Comparison of ENCODE assay signal across 14 cellular contexts in the genomic region with DNA sequence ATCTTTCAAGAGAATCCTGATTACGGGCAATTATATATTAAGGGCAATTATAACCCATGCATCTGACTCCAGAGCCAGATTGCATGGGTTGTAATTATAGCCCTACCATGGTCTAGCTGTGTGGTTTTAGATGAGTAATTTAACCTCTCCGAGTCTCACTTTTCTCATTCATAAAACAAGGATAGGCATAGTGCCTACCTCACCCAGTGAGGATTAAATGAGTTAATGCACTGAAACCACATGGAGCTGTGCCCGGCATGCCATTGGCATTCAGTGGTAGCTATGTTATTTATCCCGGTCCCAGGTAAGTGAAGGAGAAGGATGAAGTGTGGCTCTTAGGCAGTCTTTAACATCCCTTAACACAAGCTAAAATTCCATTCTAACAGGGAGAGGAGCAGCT. TPM values are rescaled to one million over a fixed set of nuclear protein-coding genes. Genes with fewer than 3 reads are reported as not detected.
DNase-seq lines count a peak whose midpoint lies in the region; ATAC-seq and TF ChIP-seq lines count a peak whose summit lies in the region.
"Had no signal": no experiment of that assay in that cellular context is flagged by ENCODE, and none has a peak within 500 bp of the region (broad histone marks: within the 10 kb centered on the region; RNA-seq: fewer than 3 reads in every experiment).

No MANE protein-coding gene starts in this region.

- H3K27me3 ChIP-seq in PC-3 (ENCODE audit: low read length) (no peaks in the 10 kb centered on the region), spleen (replicated peaks in 1 of 7) (no peaks in the 10 kb centered on the region), heart right ventricle (peaks cover 0 to 30% (median 23%) of the 10 kb centered on the region in 7 donors)

- H3K4me3 ChIP-seq in PC-3 (ENCODE audit: low read length) (no peak overlapping the region), spleen (no peak overlapping the region), heart right ventricle (no peak overlapping the region)

- no peaks in the 10 kb centered on the region for H3K36me3 ChIP-seq in PC-3 (ENCODE audit: low read depth, low read length)
- H3K36me3 ChIP-seq in spleen: peaks cover 3 to 99% (median 64%) of the 10 kb centered on the region in 6 donors
- peaks cover 0 to 65% (median 0%) of the 10 kb centered on the region in 9 donors for H3K36me3 ChIP-seq in heart right ventricle

- TF ChIP-seq CTCF in PC-3 (conservative IDR thresholded peaks at IDR 0.05; ENCODE audit: low read depth, low read length) (no peak), spleen (IDR thresholded peaks at IDR 0.05 in 8 of 11, conservative IDR thresholded peaks at IDR 0.05 in 3 of 11) (no peak), heart right ventricle (IDR thresholded peaks at IDR 0.05) (no peak)

- H3K9ac ChIP-seq in PC-3 (ENCODE audit: low read length): no peak overlapping the region

- BruUV-seq in PC-3 (replicated peaks; lab: Mats Ljungman, UMichigan): no TSS peak

- peaks cover 39% of the 10 kb centered on the region for H3K4me1 Mint-ChIP-seq in activated T-helper 2 cell treated with anti-CD3 and anti-CD28 coated beads, Interferon-gamma antibody, Interleukin-2, Interleukin-4, amounts not matched to agents 10 μg/mL and 5 μg/mL and 100 μg/mL, durations not matched to agents 14 hours and 24 hours and 36 hours (ENCODE audit: low read depth)

- H3K4me1 ChIP-seq in PC-3 (ENCODE audit: insufficient read depth, low read length) (no peaks in the 10 kb centered on the region), spleen (peaks cover 9 to 48% (median 18%) of the 10 kb centered on the region in 6 donors), heart right ventricle (peaks cover 0 to 14% (median 0%) of the 10 kb centered on the region in 9 donors)

- no peaks in the 10 kb centered on the region for H4K20me1 ChIP-seq in PC-3 (ENCODE audit: low read length)

- DNase-seq in H4 (ENCODE audit: low spot score): peak; percentile 38
- DNase-seq in PC-3: peak; percentile 7
- DNase-seq in spleen: peak; percentile 1
- DNase-seq in heart right ventricle: no peak
- no peak for DNase-seq in activated T-helper 2 cell treated with anti-CD3 and anti-CD28 coated beads, Interferon-gamma antibody, Interleukin-2, Interleukin-4, amounts not matched to agents 10 μg/mL and 5 μg/mL and 100 μg/mL, durations not matched to agents 14 hours and 24 hours and 36 hours (ENCODE audit: low spot score)
- DNase-seq: CD8-positive, alpha-beta T cell; DMS79; H7; Karpas-422; NCI-H1105 treated with DMSO at 0.1 percent for 48 hours; NCI-H1930; NCI-H748 treated with DMSO at 0.1 percent for 48 hours had no signal

- H3K4me3 Mint-ChIP-seq in activated T-helper 2 cell treated with anti-CD3 and anti-CD28 coated beads, Interferon-gamma antibody, Interleukin-2, Interleukin-4, amounts not matched to agents 10 μg/mL and 5 μg/mL and 100 μg/mL, durations not matched to agents 14 hours and 24 hours and 36 hours (ENCODE audit: low read depth): no peak overlapping the region
- H3K4me3 Mint-ChIP-seq: CD8-positive, alpha-beta T cell had no signal

- peaks cover 24% of the 10 kb centered on the region for H3K9me3 Mint-ChIP-seq in activated T-helper 2 cell treated with anti-CD3 and anti-CD28 coated beads, Interferon-gamma antibody, Interleukin-2, Interleukin-4, amounts not matched to agents 10 μg/mL and 5 μg/mL and 100 μg/mL, durations not matched to agents 14 hours and 24 hours and 36 hours

- H3K27me3 Mint-ChIP-seq in activated T-helper 2 cell treated with anti-CD3 and anti-CD28 coated beads, Interferon-gamma antibody, Interleukin-2, Interleukin-4, amounts not matched to agents 10 μg/mL and 5 μg/mL and 100 μg/mL, durations not matched to agents 14 hours and 24 hours and 36 hours (ENCODE audit: low read depth): no peaks in the 10 kb centered on the region

- no peaks in the 10 kb centered on the region for H3K9me3 ChIP-seq in PC-3 (ENCODE audit: low read length)
- peaks cover 0 to 36% (median 34%) of the 10 kb centered on the region in 8 donors for H3K9me3 ChIP-seq in spleen
- peaks cover 0 to 30% (median 9%) of the 10 kb centered on the region in 11 donors for H3K9me3 ChIP-seq in heart right ventricle

- no peak overlapping the region for H3K27ac Mint-ChIP-seq in activated T-helper 2 cell treated with anti-CD3 and anti-CD28 coated beads, Interferon-gamma antibody, Interleukin-2, Interleukin-4, amounts not matched to agents 10 μg/mL and 5 μg/mL and 100 μg/mL, durations not matched to agents 14 hours and 24 hours and 36 hours
- H3K27ac Mint-ChIP-seq: CD8-positive, alpha-beta T cell had no signal

- H3K27ac ChIP-seq in PC-3 (ENCODE audit: low read length) (no peak overlapping the region), spleen (no peak overlapping the region), heart right ventricle (no peak overlapping the region)

- WGBS in spleen, 5 donors: 96 to 97% (median 96%) methylated on average over 4 of the region's 4 CpGs
- 95 to 96% methylated on average over 4 of the region's 4 CpGs for WGBS in heart right ventricle, 2 donors

- H3K4me2 ChIP-seq in PC-3 (ENCODE audit: low read length): no peak overlapping the region

- no peaks in the 10 kb centered on the region for H3K79me2 ChIP-seq in PC-3 (ENCODE audit: low read length)

- ATAC-seq in PC-3 (no peak), esophagus mucosa (peak; percentile 82), heart right ventricle (no peak), GM19455 (IDR thresholded peaks at IDR 0.05; ENCODE audit: unreplicated experiment) (no peak)
- ATAC-seq: CD8-positive, alpha-beta T cell had no signal

- POLR2A ChIA-PET in PC-3 (lab: Charles Lee; ENCODE audit: unreplicated experiment): no interaction called here

- no peaks in the 10 kb centered on the region for H3K9me2 ChIP-seq in PC-3 (replicated peaks; ENCODE audit: low read length)

- TF ChIP-seq POLR2A in spleen (IDR thresholded peaks at IDR 0.05): no peak

- intact Hi-C loops in PC-3 (cut with micrococcal nuclease) (no loop called here), spleen (cut with DNase I; ENCODE audit: low total_unique reads) (no loop called here), heart right ventricle (cut with DNase I) (loop anchor here in 2 of 10 donors (5.0 to 10.0 kb wide), 3 partner anchors 72 to 132 kb away; no protein-coding TSS in a partner anchor)
- intact Hi-C loops in activated T-helper 2 cell treated with anti-CD3 and anti-CD28 coated beads, Interferon-gamma antibody, Interleukin-2, Interleukin-4, amounts not matched to agents 10 μg/mL and 5 μg/mL and 100 μg/mL, durations not matched to agents 14 hours and 24 hours and 36 hours (cut with micrococcal nuclease): no loop called here

- CTCF ChIA-PET in PC-3 (lab: Charles Lee): interaction anchor here (0.9 kb wide), 1 partner anchor 132 kb away, joined by 4 read pairs; no protein-coding TSS in a partner anchor

- no peak overlapping the region for H2AFZ ChIP-seq in PC-3 (ENCODE audit: low read length)

- no peaks in the 10 kb centered on the region for H3F3A ChIP-seq in PC-3 (ENCODE audit: low read length, unreplicated experiment)

- peaks cover 95% of the 10 kb centered on the region for H3K36me3 Mint-ChIP-seq in activated T-helper 2 cell treated with anti-CD3 and anti-CD28 coated beads, Interferon-gamma antibody, Interleukin-2, Interleukin-4, amounts not matched to agents 10 μg/mL and 5 μg/mL and 100 μg/mL, durations not matched to agents 14 hours and 24 hours and 36 hours (ENCODE audit: low read depth)

RNA-seq across cellular contexts. Expression of gene SNX20, which starts 6.3 kb away (rescaled TPM):
- not detected in 2 replicates for total RNA-seq in H4 (2014; rRNA removed; shearing (Covaris generic))
- total RNA-seq in PC-3 (2014; rRNA removed) (not detected in 2 replicates), esophagus mucosa (0.76 TPM), spleen (10 to 100 TPM; 27.2 to 50.5 (median 34.7) TPM), heart right ventricle (1 to 10 TPM in 3 of 10 donors, under 1 TPM in 7; 0.08 to 7.1 (median 0.70) TPM)
- polyA plus RNA-seq in spleen (10 to 100 TPM; 17.6 to 24.6 (median 23.7) TPM), heart right ventricle (under 1 TPM; 0.32 to 0.59 TPM)
- total RNA-seq in activated T-helper 2 cell treated with anti-CD3 and anti-CD28 coated beads, Interferon-gamma antibody, Interleukin-2, Interleukin-4, amounts not matched to agents 10 μg/mL and 5 μg/mL and 100 μg/mL, durations not matched to agents 14 hours and 24 hours and 36 hours: 34.9 and 35.2 TPM in 2 replicates
- total RNA-seq: H7 had no signal

RNA-seq across cellular contexts. Expression of gene NOD2, which starts 18.6 kb away (rescaled TPM):
- total RNA-seq in H4 (2014; rRNA removed; shearing (Covaris generic)): not detected in 2 replicates
- total RNA-seq in PC-3 (2014; rRNA removed) (0.07 TPM in 1 of 2 replicates, not detected in the other), esophagus mucosa (15.4 TPM), spleen (10 to 100 TPM in 3 of 7 donors, 1 to 10 TPM in 4; 5.6 to 23.2 (median 9.9) TPM), heart right ventricle (1 to 10 TPM in 4 of 10 donors, under 1 TPM in 6; 0.13 to 4.9 (median 0.48) TPM)
- polyA plus RNA-seq in spleen (1 to 10 TPM in 2 of 3 donors, under 1 TPM in 1; 0.41 to 2.8 (median 2.3) TPM), heart right ventricle (under 1 TPM; 0.36 to 0.73 TPM)
- total RNA-seq in activated T-helper 2 cell treated with anti-CD3 and anti-CD28 coated beads, Interferon-gamma antibody, Interleukin-2, Interleukin-4, amounts not matched to agents 10 μg/mL and 5 μg/mL and 100 μg/mL, durations not matched to agents 14 hours and 24 hours and 36 hours: 7.4 and 8.8 TPM in 2 replicates
- total RNA-seq: H7 had no signal

Comparison
In these comparisons a context has a peak if more than half of its experiments do, and no peak if none do; other contexts are left out.
1. DNase-seq: peak in H4 (single experiment), PC-3 (single experiment) and spleen (single experiment); none in heart right ventricle (0 of 2) and activated T-helper 2 cell treated with anti-CD3 and anti-CD28 coated beads, Interferon-gamma antibody, Interleukin-2, Interleukin-4, amounts not matched to agents 10 μg/mL and 5 μg/mL and 100 μg/mL, durations not matched to agents 14 hours and 24 hours and 36 hours (single experiment).